Comparison of ENCODE assay signal across 16 cellular contexts in the genomic region with DNA sequence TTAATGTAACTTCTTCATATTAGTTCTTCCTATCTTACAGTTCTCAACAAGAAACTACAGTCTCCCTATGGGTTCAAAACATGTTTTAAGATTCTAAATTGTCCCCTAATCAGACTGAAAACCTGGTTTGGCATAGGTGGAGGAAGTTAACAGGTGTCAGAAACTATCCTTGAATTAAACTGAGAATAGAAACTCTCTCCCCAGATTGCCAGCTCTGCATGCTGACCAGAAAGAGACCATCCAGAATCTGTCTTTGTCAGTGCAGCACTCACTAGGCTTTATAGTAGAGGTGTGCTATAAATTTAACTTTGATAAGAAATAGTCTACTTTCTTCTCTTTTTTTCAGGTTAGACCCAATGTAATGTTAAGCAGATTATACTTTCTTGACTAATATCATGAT.
DNase-seq lines count a peak whose midpoint lies in the region; ATAC-seq, FAIRE-seq and TF ChIP-seq lines count a peak whose summit lies in the region.
"Had no signal": no experiment of that assay in that cellular context is flagged by ENCODE, and none has a peak within 500 bp of the region (broad histone marks: within the 10 kb centered on the region; RNA-seq: fewer than 3 reads in every experiment).

No MANE protein-coding gene starts in this region.

- H2BK12ac ChIP-seq in H9 (ENCODE audit: insufficient read length, low read depth, low read length) = no peak overlapping the region

- peak overlapping the region in 2 of 3 experiments; percentile 34 to 80; a peak in 4 of 7 replicates for H3K27ac Mint-ChIP-seq in H9
- H3K27ac Mint-ChIP-seq: CD4-positive, CD25-positive, alpha-beta regulatory T cell had no signal

- no peak overlapping the region for H3K27ac ChIP-seq in H9 (ENCODE audit: insufficient read length, low read depth, low read length)
- H3K27ac ChIP-seq in GM12878 (ENCODE audit: control insufficient read depth, insufficient read depth) = no peak overlapping the region
- H3K27ac ChIP-seq in iPS-20b (ENCODE audit: low read length) = peak overlapping the region; percentile 24
- H3K27ac ChIP-seq: BLaER1 treated with 17β-estradiol and CSF1 and Interleukin-3, amounts not matched to agents 10 nM and 100 nM had no signal

- H3K4me3 ChIP-seq in GM12878 = no peak overlapping the region
- no peak overlapping the region for H3K4me3 ChIP-seq in iPS-20b (ENCODE audit: low read length)
- H3K4me3 ChIP-seq: BLaER1 treated with 17β-estradiol and CSF1 and Interleukin-3, amounts not matched to agents 10 nM and 100 nM had no signal

- SMC1A ChIA-PET in GM12878 (lab: Charles Lee; ENCODE audit: uncharacterized antibody, unreplicated experiment) = no interaction called here

- DNase-seq in H9 (no peak), RPMI8226 (peak; percentile 17), GM12878 (ENCODE audit: low read depth, low spot score) (no peak), anterior cingulate cortex (lab: John Stamatoyannopoulos, UW) (no peak), NOMO-1 treated with dmso at 0.1 percent for 144 hours (lab: John Stamatoyannopoulos, UW; ENCODE audit: unreplicated experiment) (no peak), NCI-H1048 (lab: John Stamatoyannopoulos, UW) (no peak)
- DNase-seq: ACHN; Calu3; CD4-positive, CD25-positive, alpha-beta regulatory T cell; DMS 273 treated with DMSO at 0.1 percent for 48 hours; GOT3 had no signal

- H3K36me3 ChIP-seq in GM12878 (ENCODE audit: control insufficient read depth in 2 of 2, insufficient read depth in 2 of 2, low read length in 1 of 2) = no peaks in the 10 kb centered on the region
- no peaks in the 10 kb centered on the region for H3K36me3 ChIP-seq in iPS-20b (ENCODE audit: insufficient read depth, low read depth, low read length)
- H3K36me3 ChIP-seq: BLaER1 treated with 17β-estradiol and CSF1 and Interleukin-3, amounts not matched to agents 10 nM and 100 nM had no signal

- no peaks in the 10 kb centered on the region for H3K9me3 ChIP-seq in H9 (ENCODE audit: control insufficient read depth, low read depth, low read length)
- H3K9me3 ChIP-seq in GM12878 (replicated peaks; ENCODE audit: control insufficient read depth, insufficient read depth, low read length) = no peaks in the 10 kb centered on the region
- H3K9me3 ChIP-seq in iPS-20b (ENCODE audit: insufficient read depth, low read depth, low read length) = no peaks in the 10 kb centered on the region
- H3K9me3 ChIP-seq: BLaER1 treated with 17β-estradiol and CSF1 and Interleukin-3, amounts not matched to agents 10 nM and 100 nM had no signal

- H3K9ac ChIP-seq in H9 (ENCODE audit: extremely low read depth, insufficient read length, low read length) (no peak overlapping the region), GM12878 (ENCODE audit: control insufficient read depth, insufficient read depth, low read length) (no peak overlapping the region), iPS-20b (ENCODE audit: low read depth, low read length) (peak overlapping the region; percentile 27; the same call in 1 of the 2 replicates)
- H3K9ac ChIP-seq: BLaER1 treated with 17β-estradiol and CSF1 and Interleukin-3, amounts not matched to agents 10 nM and 100 nM had no signal

- no peak overlapping the region for H2BK15ac ChIP-seq in H9 (ENCODE audit: low read depth, low read length)

- POLR2A ChIA-PET in GM12878 (lab: Charles Lee) = no interaction called here

- no peak overlapping the region for H3K14ac ChIP-seq in H9 (ENCODE audit: insufficient read depth, low read length)

- ATAC-seq in GM12878 = peak; percentile 63
- ATAC-seq: HCT116 had no signal

- CTCF ChIA-PET in GM12878 (lab: Yijun Ruan, JAX) = no interaction called here

- H2BK120ac ChIP-seq in H9 (ENCODE audit: low read depth, low read length, poor library complexity, severe bottlenecking) = no peak overlapping the region

- intact Hi-C loops in GM12878 (cut with micrococcal nuclease; ENCODE audit: unreplicated experiment) = no loop called here

- no peak for TF ChIP-seq RAD21 in GM12878 (IDR thresholded peaks at IDR 0.05; ENCODE audit: insufficient read depth, low read depth, low read length)

- H3K4me2 ChIP-seq in H9 (ENCODE audit: insufficient read depth, insufficient read length, low read length) = no peak overlapping the region
- H3K4me2 ChIP-seq in GM12878 (ENCODE audit: control insufficient read depth, insufficient read depth) = no peak overlapping the region
- H3K4me2 ChIP-seq: BLaER1 treated with 17β-estradiol and CSF1 and Interleukin-3, amounts not matched to agents 10 nM and 100 nM had no signal

- H3T11ph ChIP-seq in H9 (ENCODE audit: low read length) = no peak overlapping the region

- no peaks in the 10 kb centered on the region; the same call in 1 of the 2 replicates for H3K27me3 Mint-ChIP-seq in H9 (ENCODE audit: low read depth)
- H3K27me3 Mint-ChIP-seq: CD4-positive, CD25-positive, alpha-beta regulatory T cell had no signal

- no peaks in the 10 kb centered on the region for H3K79me2 ChIP-seq in H9 (ENCODE audit: insufficient read depth, low read length)
- H3K79me2 ChIP-seq in GM12878 (ENCODE audit: control insufficient read depth, insufficient read depth, low read length) = no peaks in the 10 kb centered on the region

- H3K23me2 ChIP-seq in H9 (ENCODE audit: insufficient read length, low read depth, low read length, poor library complexity, severe bottlenecking) = no peaks in the 10 kb centered on the region

- H3K4me3 Mint-ChIP-seq in H9 = no peak overlapping the region
- H3K4me3 Mint-ChIP-seq: CD4-positive, CD25-positive, alpha-beta regulatory T cell had no signal

- no peaks in the 10 kb centered on the region for H3K79me1 ChIP-seq in H9 (ENCODE audit: insufficient read depth, low read depth, low read length, poor library complexity, severe bottlenecking)

- H4K8ac ChIP-seq in H9 (replicated peaks; ENCODE audit: insufficient read length, low read depth, low read length) = no peak overlapping the region

- no peak overlapping the region for H2BK20ac ChIP-seq in H9 (ENCODE audit: low read depth, low read length, poor library complexity, severe bottlenecking)

- no peak overlapping the region for H2AK5ac ChIP-seq in H9 (ENCODE audit: insufficient read length, low read length)

- no peak overlapping the region for H4K91ac ChIP-seq in H9 (ENCODE audit: insufficient read length, low read depth, low read length)

- H3K4me1 Mint-ChIP-seq in H9 = peaks cover 69 to 72% of the 10 kb centered on the region in 2 experiments
- H3K4me1 Mint-ChIP-seq: CD4-positive, CD25-positive, alpha-beta regulatory T cell had no signal

- H3K18ac ChIP-seq in H9 (ENCODE audit: insufficient read length, low read depth, low read length) = no peak overlapping the region

- no peak overlapping the region for H3K56ac ChIP-seq in H9 (ENCODE audit: insufficient read length, low read depth, low read length)

- no peak overlapping the region for H3K4ac ChIP-seq in H9 (ENCODE audit: low read depth, low read length)

- TF ChIP-seq CTCF in H9 (conservative IDR thresholded peaks at IDR 0.05) (no peak), GM12878 (IDR thresholded peaks at IDR 0.05 in 2 of 3, conservative IDR thresholded peaks at IDR 0.05 in 1 of 3; ENCODE audit: control insufficient read depth in 2 of 3, extremely low read depth in 1 of 3, insufficient read depth in 1 of 3, low read depth in 3 of 3, low read length in 3 of 3) (no peak)

- TF ChIP-seq POLR2A in GM12878 (IDR thresholded peaks at IDR 0.05; ENCODE audit: low read depth, low read length) = no peak

- H4K20me1 ChIP-seq in H9 (ENCODE audit: control insufficient read depth, insufficient read depth, insufficient read length) (no peaks in the 10 kb centered on the region), GM12878 (ENCODE audit: control insufficient read depth, insufficient read depth) (no peaks in the 10 kb centered on the region)

- no peak for FAIRE-seq in GM12878 (lab: Jason Lieb, UNC)
- FAIRE-seq: GM18507, HTR-8/SVneo had no signal

- no peaks in the 10 kb centered on the region for H3K27me3 ChIP-seq in H9 (ENCODE audit: insufficient read depth, low read length)
- no peaks in the 10 kb centered on the region for H3K27me3 ChIP-seq in GM12878 (replicated peaks in 1 of 2; ENCODE audit: control insufficient read depth in 2 of 2, insufficient read depth in 2 of 2, low read length in 1 of 2)
- no peaks in the 10 kb centered on the region for H3K27me3 ChIP-seq in iPS-20b (ENCODE audit: insufficient read depth, low read length)
- H3K27me3 ChIP-seq: BLaER1 treated with 17β-estradiol and CSF1 and Interleukin-3, amounts not matched to agents 10 nM and 100 nM had no signal

- H2AFZ ChIP-seq in H9 (ENCODE audit: low read length) (no peak overlapping the region), GM12878 (ENCODE audit: control insufficient read depth, low read depth, low read length) (no peak overlapping the region)

- peaks cover 2 to 8% (median 4%) of the 10 kb centered on the region in 3 experiments; a peak in 5 of 7 replicates for H3K36me3 Mint-ChIP-seq in H9 (ENCODE audit: insufficient read depth in 1 of 3, low read depth in 3 of 3)
- H3K36me3 Mint-ChIP-seq: CD4-positive, CD25-positive, alpha-beta regulatory T cell had no signal

- H3K4me1 ChIP-seq in H9 (ENCODE audit: insufficient read depth, low read length) (peaks cover 12% of the 10 kb centered on the region; the same call in 1 of the 2 replicates), GM12878 (ENCODE audit: control insufficient read depth, insufficient read depth, low read length) (no peaks in the 10 kb centered on the region), iPS-20b (ENCODE audit: insufficient read depth, low read length) (peaks cover 46% of the 10 kb centered on the region; the same call in 1 of the 2 replicates)
- H3K4me1 ChIP-seq: BLaER1 treated with 17β-estradiol and CSF1 and Interleukin-3, amounts not matched to agents 10 nM and 100 nM had no signal

- H3K9me3 Mint-ChIP-seq in H9 = no peaks in the 10 kb centered on the region

- no peak overlapping the region for H2BK5ac ChIP-seq in H9 (ENCODE audit: insufficient read length, low read length)

- no peak for TF ChIP-seq EP300 in GM12878 (IDR thresholded peaks at IDR 0.05; ENCODE audit: borderline replicate concordance in 1 of 2, control insufficient read depth in 1 of 2, low read depth in 2 of 2, low read length in 2 of 2)

- no peak overlapping the region for H4K5ac ChIP-seq in H9 (ENCODE audit: insufficient read length, low read depth, low read length)

- in situ Hi-C loops in GM12878 (cut with MboI) = no loop called here

- no peak overlapping the region for H3K23ac ChIP-seq in H9 (ENCODE audit: insufficient read length, low read depth, low read length)

- no TSS peak for BruUV-seq in GM12878 (replicated peaks; lab: Mats Ljungman, UMichigan)

- RAD21 ChIA-PET in GM12878 (lab: Charles Lee; ENCODE audit: unreplicated experiment) = no interaction called here

TF ChIP-seq in GM12878, 131 proteins besides CTCF, POLR2A, EP300 and RAD21 (continues in another document):
- TF ChIP-seq PAX8 (IDR thresholded peaks at IDR 0.05) (no peak), STAT1 (conservative IDR thresholded peaks at IDR 0.05) (no peak), ZBED1 (IDR thresholded peaks at IDR 0.05; ENCODE audit: borderline replicate concordance) (no peak), HDAC2 (IDR thresholded peaks at IDR 0.05) (no peak)
